ENCODE assay signal across 17 cellular contexts in genomic region chr1:33002006-33002405, GRCh38. TPM values are rescaled to one million over a fixed set of nuclear protein-coding genes. Genes with fewer than 3 reads are reported as not detected.
DNase-seq lines count a peak whose midpoint lies in the region; ATAC-seq and TF ChIP-seq lines count a peak whose summit lies in the region.
"Had no signal": no experiment of that assay in that cellular context is flagged by ENCODE, and none has a peak within 500 bp of the region (broad histone marks: within the 10 kb centered on the region; RNA-seq: fewer than 3 reads in every experiment).

No MANE protein-coding gene starts in this region.

- no peak for DNase-seq in T-helper 17 cell
- DNase-seq in D341Med (ENCODE audit: low spot score), result no peak
- DNase-seq in inferior parietal cortex (ENCODE audit: extremely low spot score), result no peak
- DNase-seq: CD8-positive, alpha-beta T cell; DMS79 treated with DMSO at 0.1 percent for 48 hours; GF-D8; GM23248; H9 had no signal

- POLR2A ChIA-PET in HEK293 (lab: Yijun Ruan, JAX), result interaction anchor here (1.3 kb wide), 1 partner anchor 37 kb away, joined by 4 read pairs; the partner anchor contains the start of gene RNF19B

- H3K27me3 Mint-ChIP-seq in T-helper 17 cell, result no peaks in the 10 kb centered on the region
- H3K27me3 Mint-ChIP-seq in stimulated activated memory B cell treated with anti-CD40 and anti-IgM and Interleukin-4, amounts not matched to agents 10 μg/mL and 1 μg/mL and 100 μg/mL, for 72 hours, result no peaks in the 10 kb centered on the region
- H3K27me3 Mint-ChIP-seq: B cell; CD4-positive, CD25-positive, alpha-beta regulatory T cell had no signal

- H3K4me1 ChIP-seq in HEK293 (ENCODE audit: control insufficient read depth, insufficient read depth, low read length) (no peaks in the 10 kb centered on the region), neutrophil (ENCODE audit: control insufficient read depth in 1 of 2, insufficient read depth in 1 of 2, low read depth in 1 of 2, low read length in 1 of 2) (peaks cover 71 to 76% of the 10 kb centered on the region in 2 experiments)

- no peak overlapping the region for H3K4me3 Mint-ChIP-seq in T-helper 17 cell
- no peak overlapping the region for H3K4me3 Mint-ChIP-seq in stimulated activated memory B cell treated with anti-CD40 and anti-IgM and Interleukin-4, amounts not matched to agents 10 μg/mL and 1 μg/mL and 100 μg/mL, for 72 hours
- H3K4me3 Mint-ChIP-seq: B cell; CD4-positive, CD25-positive, alpha-beta regulatory T cell; CD8-positive, alpha-beta T cell; H9 had no signal

- peaks cover 4 to 23% of the 10 kb centered on the region in 2 experiments for H3K36me3 ChIP-seq in HEK293 (ENCODE audit: control insufficient read depth in 2 of 2, insufficient read depth in 1 of 2, low read length in 2 of 2)
- no peaks in the 10 kb centered on the region for H3K36me3 ChIP-seq in neutrophil

- no peak overlapping the region for H3K4me3 ChIP-seq in HEK293 (ENCODE audit: low read depth, low read length)
- H3K4me3 ChIP-seq in neutrophil (ENCODE audit: low read depth in 1 of 2, low read length in 1 of 2), result no peak overlapping the region
- H3K4me3 ChIP-seq: BLaER1, GM23248 had no signal

- peaks cover 29% of the 10 kb centered on the region for H3K4me1 Mint-ChIP-seq in T-helper 17 cell
- H3K4me1 Mint-ChIP-seq in stimulated activated memory B cell treated with anti-CD40 and anti-IgM and Interleukin-4, amounts not matched to agents 10 μg/mL and 1 μg/mL and 100 μg/mL, for 72 hours, result peaks cover 19% of the 10 kb centered on the region

- no peaks in the 10 kb centered on the region for H3K9me3 Mint-ChIP-seq in stimulated activated memory B cell treated with anti-CD40 and anti-IgM and Interleukin-4, amounts not matched to agents 10 μg/mL and 1 μg/mL and 100 μg/mL, for 72 hours
- H3K9me3 Mint-ChIP-seq: CD4-positive, CD25-positive, alpha-beta regulatory T cell; CD8-positive, alpha-beta T cell; H9 had no signal

- H3K27ac Mint-ChIP-seq in T-helper 17 cell, result peak overlapping the region; percentile 32
- peak overlapping the region; percentile 2 for H3K27ac Mint-ChIP-seq in stimulated activated memory B cell treated with anti-CD40 and anti-IgM and Interleukin-4, amounts not matched to agents 10 μg/mL and 1 μg/mL and 100 μg/mL, for 72 hours
- H3K27ac Mint-ChIP-seq: B cell; CD8-positive, alpha-beta T cell had no signal

- no peak for TF ChIP-seq CTCF in HEK293 (tag by site-specific recombination; IDR thresholded peaks at IDR 0.05)
- TF ChIP-seq CTCF in neutrophil (IDR thresholded peaks at IDR 0.05), result no peak

- ATAC-seq in T-helper 17 cell (no peak), GM18909 (IDR thresholded peaks at IDR 0.05; ENCODE audit: poor library complexity, unreplicated experiment) (no peak), GM19452 (IDR thresholded peaks at IDR 0.05; ENCODE audit: unreplicated experiment) (no peak)
- ATAC-seq in stimulated activated memory B cell treated with anti-CD40 and anti-IgM and Interleukin-4, amounts not matched to agents 10 μg/mL and 1 μg/mL and 100 μg/mL, for 72 hours, result no peak
- ATAC-seq: CD8-positive, alpha-beta T cell had no signal

- H3K36me3 Mint-ChIP-seq in T-helper 17 cell (ENCODE audit: low read depth), result no peaks in the 10 kb centered on the region
- H3K36me3 Mint-ChIP-seq in stimulated activated memory B cell treated with anti-CD40 and anti-IgM and Interleukin-4, amounts not matched to agents 10 μg/mL and 1 μg/mL and 100 μg/mL, for 72 hours, result peaks cover 7% of the 10 kb centered on the region
- H3K36me3 Mint-ChIP-seq: CD8-positive, alpha-beta T cell had no signal

- no peaks in the 10 kb centered on the region for H3K9me3 ChIP-seq in HEK293 (ENCODE audit: control insufficient read depth, insufficient read depth, low read depth, low read length)
- no peaks in the 10 kb centered on the region for H3K9me3 ChIP-seq in T-helper 17 cell (ENCODE audit: control insufficient read depth, low read length, poor library complexity, severe bottlenecking)
- no peaks in the 10 kb centered on the region for H3K9me3 ChIP-seq in neutrophil
- H3K9me3 ChIP-seq: BLaER1 had no signal

- no peaks in the 10 kb centered on the region for H3K27me3 ChIP-seq in neutrophil
- H3K27me3 ChIP-seq: BLaER1 had no signal

- H3K27ac ChIP-seq in HEK293 (ENCODE audit: extremely low read depth, low read depth, low read length), result no peak overlapping the region
- peak overlapping the region; percentile 5 for H3K27ac ChIP-seq in neutrophil
- H3K27ac ChIP-seq: BLaER1, C4-2B, GM23248 had no signal

- CTCF ChIA-PET in HEK293 (lab: Yijun Ruan, JAX), result interaction anchor here (0.7 to 1.6 kb wide), 4 partner anchors 12 to 608 kb away, joined by 3 to 4 read pairs (median 4); partner anchors contain the start of gene BSDC1

TF ChIP-seq in HEK293, 187 proteins besides CTCF, POLR2A, EP300 and RAD21:
- peak; percentile 75 for TF ChIP-seq ZNF664 (tag by site-specific recombination; IDR thresholded peaks at IDR 0.05)
- no peak for TF ChIP-seq ZNF792 (tag by site-specific recombination; IDR thresholded peaks at IDR 0.05)
- TF ChIP-seq KLF9 (tag by site-specific recombination; IDR thresholded peaks at IDR 0.05; ENCODE audit: low read depth), result no peak
- TF ChIP-seq ZNF19 (tag by site-specific recombination; IDR thresholded peaks at IDR 0.05; ENCODE audit: low read depth), result no peak
- TF ChIP-seq YY1 (tag by site-specific recombination; IDR thresholded peaks at IDR 0.05), result no peak
- TF ChIP-seq ZNF677 (tag by site-specific recombination; IDR thresholded peaks at IDR 0.05), result no peak
- TF ChIP-seq ZNF335 (tag by site-specific recombination; conservative IDR thresholded peaks at IDR 0.05), result no peak
- no peak for TF ChIP-seq BCL11B (tag by site-specific recombination; IDR thresholded peaks at IDR 0.05; ENCODE audit: low read depth)

RNA-seq across cellular contexts. Expression of gene AK2, which starts 34.7 kb away (rescaled TPM):
- 10 to 100 TPM; 51.1 to 61.7 TPM for total RNA-seq in T-helper 17 cell

RNA-seq across cellular contexts. Expression of gene RNF19B, which starts 37.4 kb away (rescaled TPM):
- total RNA-seq in T-helper 17 cell, result 10 to 100 TPM; 67.1 to 87.7 TPM
